ENCODE assay signal across 21 cellular contexts in the genomic region with DNA sequence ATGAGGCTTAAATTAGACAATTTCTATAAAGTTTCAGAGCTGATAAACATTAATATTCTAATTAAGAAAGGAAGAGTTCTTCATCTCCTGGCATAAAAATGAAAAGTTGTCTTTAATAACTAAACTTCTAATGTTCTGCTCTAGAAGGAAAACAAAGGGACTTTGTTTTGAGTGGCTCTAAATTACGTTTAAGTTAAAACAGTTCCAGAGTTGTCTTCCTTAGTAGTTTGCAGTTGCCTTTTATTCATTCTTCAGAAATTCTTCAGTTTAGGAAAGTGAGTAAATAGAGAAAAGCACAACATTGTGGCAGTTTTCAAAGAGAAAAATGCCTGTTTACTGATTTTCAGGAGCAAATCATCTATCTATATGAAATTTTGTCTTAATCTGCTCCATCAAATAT.
"Had no signal": no experiment of that assay in that cellular context is flagged by ENCODE, and none has a peak within 500 bp of the region (broad histone marks: within the 10 kb centered on the region; RNA-seq: fewer than 3 reads in every experiment).

No MANE protein-coding gene starts in this region.

- H3K9me3 ChIP-seq: gastrocnemius medialis, heart right ventricle, psoas muscle, right lobe of liver, stomach, thoracic aorta had no signal

- H3K27me3 ChIP-seq: dorsolateral prefrontal cortex, gastrocnemius medialis, heart right ventricle, right lobe of liver, stomach had no signal

- H3K9me3 Mint-ChIP-seq: nephron progenitor cell; stimulated activated naive B cell treated with anti-CD40 and anti-IgM and Interleukin-4, amounts not matched to agents 10 μg/mL and 1 μg/mL and 100 μg/mL, for 72 hours had no signal

- H3K4me1 ChIP-seq: right lobe of liver had no signal

- H3K27ac ChIP-seq: coronary artery, gastrocnemius medialis, heart right ventricle, psoas muscle, right lobe of liver, thoracic aorta had no signal

- H3K4me3 Mint-ChIP-seq: naive thymus-derived CD4-positive, alpha-beta T cell; nephron progenitor cell; stimulated activated naive B cell treated with anti-CD40 and anti-IgM and Interleukin-4, amounts not matched to agents 10 μg/mL and 1 μg/mL and 100 μg/mL, for 72 hours had no signal

- H3K27me3 Mint-ChIP-seq: naive thymus-derived CD4-positive, alpha-beta T cell; stimulated activated naive B cell treated with anti-CD40 and anti-IgM and Interleukin-4, amounts not matched to agents 10 μg/mL and 1 μg/mL and 100 μg/mL, for 72 hours had no signal

- H3K27ac Mint-ChIP-seq: nephron progenitor cell had no signal

- ATAC-seq: esophagus mucosa; gastrocnemius medialis; heart right ventricle; left lobe of liver; naive thymus-derived CD4-positive, alpha-beta T cell; psoas muscle; right lobe of liver had no signal

- DNase-seq: dorsolateral prefrontal cortex; effector CD8-positive, alpha-beta T cell; gastrocnemius medialis; heart right ventricle; islet precursor cell; mammary epithelial cell; naive thymus-derived CD4-positive, alpha-beta T cell; nephron progenitor cell; psoas muscle; retina; right lobe of liver; stimulated activated CD4-positive, alpha-beta T cell treated with anti-CD3 and anti-CD28 coated beads, Interleukin-2, amount 100 ng/mL, for 24 hours; stimulated activated CD4-positive, alpha-beta T cell treated with anti-CD3 and anti-CD28 coated beads, Interleukin-4, amount 100 ng/mL, for 4 hours; stimulated activated naive B cell treated with anti-CD40 and anti-IgM and Interleukin-4, amounts not matched to agents 10 μg/mL and 1 μg/mL and 100 μg/mL, for 72 hours; stomach; substantia nigra; trophoblast cell had no signal

- H3K4me3 ChIP-seq: coronary artery, dorsolateral prefrontal cortex, gastrocnemius medialis, heart right ventricle, psoas muscle, right lobe of liver, stomach, thoracic aorta had no signal
